ENCODE assay signal across 20 cellular contexts in genomic region chr12:13289644-13290285, GRCh38.
DNase-seq lines count a peak whose midpoint lies in the region; ATAC-seq, FAIRE-seq and TF ChIP-seq lines count a peak whose summit lies in the region.
"Had no signal": no experiment of that assay in that cellular context is flagged by ENCODE, and none has a peak within 500 bp of the region (broad histone marks: within the 10 kb centered on the region; RNA-seq: fewer than 3 reads in every experiment).

No MANE protein-coding gene starts in this region.

- intact Hi-C loops in right lobe of liver (cut with DNase I): no loop called here
- intact Hi-C loops in HepG2 (cut with micrococcal nuclease; ENCODE audit: unreplicated experiment): no loop called here

- CTCF ChIA-PET in HepG2 (lab: Yijun Ruan, JAX; ENCODE audit: low intra/inter-chr PET ratio, low total read pairs): no interaction called here

- H2AFZ ChIP-seq in HepG2 (ENCODE audit: low read length) (no peak overlapping the region), fibroblast of lung (ENCODE audit: low read length) (no peak overlapping the region)

- H3K4me2 ChIP-seq in HepG2 (ENCODE audit: low read depth, low read length) (no peak overlapping the region), fibroblast of lung (ENCODE audit: extremely low read depth, insufficient read depth, low read length) (no peak overlapping the region)
- H3K4me2 ChIP-seq: smooth muscle cell had no signal

- in situ Hi-C loops in HepG2 (cut with HindIII; ENCODE audit: extremely low pct_ligation_motif_present, low pct_unique_long_range_greater_than_20kb): no loop called here

- no peaks in the 10 kb centered on the region for H3K9me3 ChIP-seq in right lobe of liver
- H3K9me3 ChIP-seq in HepG2 (ENCODE audit: low read length): no peaks in the 10 kb centered on the region
- H3K9me3 ChIP-seq in fibroblast of lung (ENCODE audit: control insufficient read depth, insufficient read depth, low read depth, low read length): no peaks in the 10 kb centered on the region
- H3K9me3 ChIP-seq: lower lobe of right lung, mucosa of descending colon had no signal

- FAIRE-seq in HepG2 (lab: Jason Lieb, UNC): no peak
- FAIRE-seq: urothelium cell line had no signal

- POLR2A ChIA-PET in HepG2 (lab: Yijun Ruan, JAX): no interaction called here

- no peak for TF ChIP-seq EP300 in HepG2 (IDR thresholded peaks at IDR 0.05; ENCODE audit: low read depth in 2 of 2, low read length in 2 of 2)
- TF ChIP-seq EP300 in HepG2 (CRISPR knock-in tag; IDR thresholded peaks at IDR 0.05; ENCODE audit: borderline replicate concordance): no peak

- no TSS peak for BruUV-seq in HepG2 (replicated peaks; lab: Mats Ljungman, UMichigan)

- TF ChIP-seq CTCF in right lobe of liver (IDR thresholded peaks at IDR 0.05) (no peak), HepG2 (CRISPR knock-in tag; IDR thresholded peaks at IDR 0.05) (no peak), fibroblast of lung (conservative IDR thresholded peaks at IDR 0.05 in 1 of 2, IDR thresholded peaks at IDR 0.05 in 1 of 2; ENCODE audit: low read depth in 1 of 2, low read length in 2 of 2) (no peak), omental fat pad (IDR thresholded peaks at IDR 0.05) (no peak)

- TF ChIP-seq RAD21 in HepG2 (CRISPR knock-in tag; IDR thresholded peaks at IDR 0.05): no peak

- H3K4me3 ChIP-seq in right lobe of liver (no peak overlapping the region), HepG2 (replicated peaks in 1 of 3; ENCODE audit: insufficient read depth in 1 of 3, low read depth in 2 of 3, low read length in 3 of 3) (no peak overlapping the region), fibroblast of lung (replicated peaks in 1 of 4; ENCODE audit: control extremely low read depth in 1 of 4, insufficient read depth in 1 of 4, low read depth in 3 of 4, low read length in 4 of 4) (no peak overlapping the region)
- H3K4me3 ChIP-seq: lower lobe of right lung, mucosa of descending colon, smooth muscle cell had no signal

- no peaks in the 10 kb centered on the region for H3K4me1 ChIP-seq in right lobe of liver
- H3K4me1 ChIP-seq in HepG2 (ENCODE audit: insufficient read depth, low read length): no peaks in the 10 kb centered on the region
- no peaks in the 10 kb centered on the region for H3K4me1 ChIP-seq in fibroblast of lung (ENCODE audit: control insufficient read depth, extremely low read depth, insufficient read depth, low read length)
- H3K4me1 ChIP-seq: lower lobe of right lung had no signal

- H3K27ac ChIP-seq in right lobe of liver (no peak overlapping the region), HepG2 (ENCODE audit: extremely low read length, insufficient read depth, low read length) (no peak overlapping the region), fibroblast of lung (ENCODE audit: insufficient read depth, low read length) (no peak overlapping the region)
- H3K27ac ChIP-seq: lower lobe of right lung had no signal

- no peaks in the 10 kb centered on the region for H4K20me1 ChIP-seq in HepG2 (ENCODE audit: insufficient read depth, low read length)
- no peaks in the 10 kb centered on the region for H4K20me1 ChIP-seq in fibroblast of lung (ENCODE audit: control insufficient read depth, extremely low read depth, insufficient read depth, low read length)

- no peak overlapping the region for H3K9ac ChIP-seq in HepG2 (ENCODE audit: insufficient read depth, low read depth, low read length)
- H3K9ac ChIP-seq in fibroblast of lung (ENCODE audit: insufficient read depth, low read length): no peak overlapping the region

- H3K79me2 ChIP-seq in HepG2 (ENCODE audit: insufficient read depth, low read length) (no peaks in the 10 kb centered on the region), fibroblast of lung (ENCODE audit: control insufficient read depth, insufficient read depth, low read length) (no peaks in the 10 kb centered on the region)

- peak in 1 of 3 donors; percentile 51 for DNase-seq in right lobe of liver
- no peak for DNase-seq in HepG2 (ENCODE audit: low spot score)
- DNase-seq in fibroblast of lung (ENCODE audit: low read depth in 2 of 2): peak; percentile 2 to 16
- no peak for DNase-seq in omental fat pad (ENCODE audit: low spot score)
- no peak for DNase-seq in RKO (ENCODE audit: low spot score)
- DNase-seq: activated CD4-positive, alpha-beta T cell treated with anti-CD3 and anti-CD28 coated beads, Interleukin-2, amount 50 U/mL, for 4 hours; activated naive CD4-positive, alpha-beta T cell treated with anti-CD3 and anti-CD28 coated beads, Interleukin-2, amount 50 U/mL, for 16 hours; CD4-positive, CD25-positive, alpha-beta regulatory T cell; lower lobe of right lung; mucosa of descending colon; NCI-H1048; NCI-H1930; NCI-H526 treated with DMSO at 0.1 percent for 48 hours; nephron progenitor cell; T1000 had no signal

- TF ChIP-seq POLR2A in right lobe of liver (IDR thresholded peaks at IDR 0.05) (no peak), HepG2 (IDR thresholded peaks at IDR 0.05; ENCODE audit: insufficient read depth in 1 of 2, low read depth in 2 of 2, low read length in 2 of 2) (no peak)

- H3K27me3 ChIP-seq in right lobe of liver (no peaks in the 10 kb centered on the region), HepG2 (ENCODE audit: control insufficient read depth in 1 of 2, insufficient read depth in 2 of 2, low read length in 2 of 2) (no peaks in the 10 kb centered on the region), fibroblast of lung (ENCODE audit: control insufficient read depth, insufficient read depth, low read length) (no peaks in the 10 kb centered on the region)

- H3K36me3 ChIP-seq in right lobe of liver (no peaks in the 10 kb centered on the region), HepG2 (replicated peaks in 1 of 2; ENCODE audit: control insufficient read depth in 1 of 2, insufficient read depth in 2 of 2, low read length in 2 of 2) (no peaks in the 10 kb centered on the region), fibroblast of lung (ENCODE audit: control insufficient read depth, insufficient read depth, low read length) (no peaks in the 10 kb centered on the region)
- H3K36me3 ChIP-seq: lower lobe of right lung had no signal

- peak; percentile 49 to 88 (median 85) for ATAC-seq in right lobe of liver
- no peak for ATAC-seq in HepG2
- ATAC-seq in omental fat pad (ENCODE audit: low FRiP score): peak; percentile 87
- ATAC-seq in SK-N-SH treated with all-trans-retinoic acid at 6 μM for 48 hours: no peak
- ATAC-seq in GM18498 (IDR thresholded peaks at IDR 0.05; ENCODE audit: unreplicated experiment): no peak
- ATAC-seq: lower lobe of right lung, mucosa of descending colon, WTC11 had no signal

TF ChIP-seq in HepG2, 621 proteins besides CTCF, POLR2A, EP300 and RAD21 (continues in another document):
- TF ChIP-seq HOXA7 (CRISPR knock-in tag; IDR thresholded peaks at IDR 0.05) (no peak), ATF6 (CRISPR knock-in tag; conservative IDR thresholded peaks at IDR 0.05) (no peak), REXO4 (CRISPR knock-in tag; IDR thresholded peaks at IDR 0.05; ENCODE audit: borderline replicate concordance) (no peak), TEAD3 (CRISPR knock-in tag; optimal IDR thresholded peaks at IDR 0.05; ENCODE audit: borderline replicate concordance) (no peak)

TF ChIP-seq in SK-N-SH treated with all-trans-retinoic acid at 6 μM for 48 hours, 23 proteins besides CTCF, POLR2A, EP300 and RAD21:
- no peak for TF ChIP-seq ZNF70 (CRISPR knock-in tag; IDR thresholded peaks at IDR 0.05)
- TF ChIP-seq OSR1 (CRISPR knock-in tag; IDR thresholded peaks at IDR 0.05): no peak

Comparison
In these comparisons a context has a peak if more than half of its experiments do, and no peak if none do; other contexts are left out.
1. ATAC-seq: peak in right lobe of liver (4 of 4) and omental fat pad (single experiment); none in HepG2 (single experiment), SK-N-SH treated with all-trans-retinoic acid at 6 μM for 48 hours (single experiment) and GM18498 (single experiment).
2. DNase-seq: peak in fibroblast of lung (2 of 2); none in HepG2 (single experiment), omental fat pad (single experiment) and RKO (single experiment).